Comparison of ENCODE assay signal across 1 cellular context in genomic region chr19:50693064-50693975, GRCh38.
A peak's percentile ranks its signal among the peaks of the same experiment; 100 is the strongest.
TF ChIP-seq lines count a peak whose summit lies in the region.

No MANE protein-coding gene starts in this region.

TF ChIP-seq in H1, 55 proteins besides CTCF, POLR2A, EP300 and RAD21:
- TF ChIP-seq TEAD4 (IDR thresholded peaks at IDR 0.05; ENCODE audit: low read depth, low read length): peak; percentile 55; the same call in 1 of the 2 replicates
- TF ChIP-seq, protein P1, sequence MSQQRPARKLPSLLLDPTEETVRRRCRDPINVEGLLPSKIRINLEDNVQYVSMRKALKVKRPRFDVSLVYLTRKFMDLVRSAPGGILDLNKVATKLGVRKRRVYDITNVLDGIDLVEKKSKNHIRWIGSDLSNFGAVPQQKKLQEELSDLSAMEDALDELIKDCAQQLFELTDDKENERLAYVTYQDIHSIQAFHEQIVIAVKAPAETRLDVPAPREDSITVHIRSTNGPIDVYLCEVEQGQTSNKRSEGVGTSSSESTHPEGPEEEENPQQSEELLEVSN (IDR thresholded peaks at IDR 0.05): 0 out of 2 replicates have a peak, but pooled peaks have one; percentile 14
- TF ChIP-seq ASH2L (IDR thresholded peaks at IDR 0.05; ENCODE audit: low read length): peak; percentile 35
- peak; percentile 44 for TF ChIP-seq KDM4A (IDR thresholded peaks at IDR 0.05; ENCODE audit: low read depth, low read length, severe bottlenecking)
- TF ChIP-seq, protein P2, sequence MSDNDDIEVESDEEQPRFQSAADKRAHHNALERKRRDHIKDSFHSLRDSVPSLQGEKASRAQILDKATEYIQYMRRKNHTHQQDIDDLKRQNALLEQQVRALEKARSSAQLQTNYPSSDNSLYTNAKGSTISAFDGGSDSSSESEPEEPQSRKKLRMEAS (IDR thresholded peaks at IDR 0.05): peak; percentile 60; the same call in 1 of the 2 replicates
- no peak for TF ChIP-seq JUND (IDR thresholded peaks at IDR 0.05; ENCODE audit: low read length)
